In the genomic region with DNA sequence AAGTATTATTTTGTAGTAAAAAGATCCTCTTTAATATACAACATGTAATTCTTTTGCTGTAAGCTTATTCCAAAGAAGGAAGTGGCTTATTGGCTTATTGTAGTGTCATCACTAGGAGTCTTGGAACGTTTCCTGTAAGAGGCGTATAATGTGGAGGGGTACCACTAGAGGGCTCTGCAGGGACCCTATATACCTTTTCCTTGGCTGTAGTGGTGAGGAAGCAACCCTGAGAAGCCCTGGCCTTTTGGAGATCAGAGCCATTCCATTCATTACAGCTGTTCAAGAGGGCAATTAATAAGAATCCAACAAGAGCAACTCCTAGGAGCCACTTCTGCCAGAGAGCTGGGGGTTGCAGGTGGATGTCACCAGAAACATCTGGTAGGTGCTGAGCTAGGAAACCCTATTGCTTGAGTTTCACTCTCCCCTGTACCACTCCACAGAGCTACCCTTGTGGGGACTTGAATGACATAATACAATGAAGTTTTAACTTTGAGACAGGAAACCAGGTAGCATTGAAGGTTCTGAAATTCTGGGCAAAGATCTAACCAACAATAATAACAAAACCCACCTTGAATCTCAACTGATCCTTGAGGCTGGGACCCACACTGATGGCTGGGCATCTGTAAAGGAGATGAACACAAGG, we compare ENCODE assay signal across 8 cellular contexts.
A peak's percentile ranks its signal among the peaks of the same experiment; 100 is the strongest.
DNase-seq lines count a peak whose midpoint lies in the region; ATAC-seq, FAIRE-seq and TF ChIP-seq lines count a peak whose summit lies in the region.

No MANE protein-coding gene starts in this region.

- DNase-seq in NCI-H748 treated with DMSO at 0.1 percent for 48 hours (lab: John Stamatoyannopoulos, UW) = peak; percentile 33
- DNase-seq in activated naive CD8-positive, alpha-beta T cell treated with anti-CD3 and anti-CD28 coated beads for 36 hours = peak; percentile 20
- DNase-seq in stimulated activated naive CD4-positive, alpha-beta T cell treated with Interleukin-2 at 50 U/mL for 16 hours (lab: John Stamatoyannopoulos, UW) = no peak

- H3K36me3 ChIP-seq in BLaER1 treated with 17β-estradiol and CSF1 and Interleukin-3, amounts not matched to agents 10 nM and 100 nM = no peaks in the 10 kb centered on the region

- peak overlapping the region; percentile 18 for H3K4me3 Mint-ChIP-seq in activated naive CD8-positive, alpha-beta T cell treated with anti-CD3 and anti-CD28 coated beads for 36 hours

- peaks cover 0 to 11% (median 4%) of the 10 kb centered on the region in 11 experiments; a peak in 5 of 22 replicates for H4K20me1 ChIP-seq in BLaER1 treated with 17β-estradiol and CSF1 and Interleukin-3, amounts not matched to agents 10 nM and 100 nM

- no peak overlapping the region for H3K4me3 ChIP-seq in BLaER1 treated with 17β-estradiol and CSF1 and Interleukin-3, amounts not matched to agents 10 nM and 100 nM

- no peak overlapping the region for H3K9ac ChIP-seq in BLaER1 treated with 17β-estradiol and CSF1 and Interleukin-3, amounts not matched to agents 10 nM and 100 nM

- TF ChIP-seq POLR2A in GM18505 (IDR thresholded peaks at IDR 0.05; ENCODE audit: borderline replicate concordance, extremely low read depth, insufficient read depth, insufficient read length) = no peak

- ATAC-seq in GM18502 (IDR thresholded peaks at IDR 0.05; ENCODE audit: poor library complexity, unreplicated experiment) (peak; percentile 63), HG03108 (IDR thresholded peaks at IDR 0.05; ENCODE audit: unreplicated experiment) (peak; percentile 39), GM18505 (IDR thresholded peaks at IDR 0.05; ENCODE audit: unreplicated experiment) (no peak)

- peaks cover 0 to 36% (median 17%) of the 10 kb centered on the region in 11 experiments; a peak in 18 of 22 replicates for H3K9me3 ChIP-seq in BLaER1 treated with 17β-estradiol and CSF1 and Interleukin-3, amounts not matched to agents 10 nM and 100 nM (replicated peaks in 1 of 11)

- FAIRE-seq in islet of Langerhans (lab: Jason Lieb, UNC) = peak; percentile 95

- no peak overlapping the region for H3K27ac Mint-ChIP-seq in activated naive CD8-positive, alpha-beta T cell treated with anti-CD3 and anti-CD28 coated beads for 36 hours

- peak overlapping the region in 9 of 11 experiments; percentile 75 to 100 (median 98); a peak in 13 of 22 replicates for H3K4me2 ChIP-seq in BLaER1 treated with 17β-estradiol and CSF1 and Interleukin-3, amounts not matched to agents 10 nM and 100 nM

- H3K4me1 Mint-ChIP-seq in activated naive CD8-positive, alpha-beta T cell treated with anti-CD3 and anti-CD28 coated beads for 36 hours = peaks cover 26% of the 10 kb centered on the region

- H3K27me3 ChIP-seq in BLaER1 treated with 17β-estradiol and CSF1 and Interleukin-3, amounts not matched to agents 10 nM and 100 nM = peaks cover 31 to 52% (median 44%) of the 10 kb centered on the region in 11 experiments

- H3K36me3 Mint-ChIP-seq in activated naive CD8-positive, alpha-beta T cell treated with anti-CD3 and anti-CD28 coated beads for 36 hours = peaks cover 8% of the 10 kb centered on the region

- peaks cover 18 to 35% (median 30%) of the 10 kb centered on the region in 10 experiments for H3K4me1 ChIP-seq in BLaER1 treated with 17β-estradiol and CSF1 and Interleukin-3, amounts not matched to agents 10 nM and 100 nM

- no peak overlapping the region for H3K27ac ChIP-seq in BLaER1 treated with 17β-estradiol and CSF1 and Interleukin-3, amounts not matched to agents 10 nM and 100 nM

- H3K9me3 Mint-ChIP-seq in activated naive CD8-positive, alpha-beta T cell treated with anti-CD3 and anti-CD28 coated beads for 36 hours = no peaks in the 10 kb centered on the region

- H3K27me3 Mint-ChIP-seq in activated naive CD8-positive, alpha-beta T cell treated with anti-CD3 and anti-CD28 coated beads for 36 hours = peaks cover 31% of the 10 kb centered on the region
